In genomic region chr16:67547423-67548264, GRCh38 we compare ENCODE assay signal across 9 cellular contexts. TPM values are rescaled to one million over a fixed set of nuclear protein-coding genes. Genes with fewer than 3 reads are reported as not detected.
A peak's percentile ranks its signal among the peaks of the same experiment; 100 is the strongest.
DNase-seq lines count a peak whose midpoint lies in the region; ATAC-seq, FAIRE-seq and TF ChIP-seq lines count a peak whose summit lies in the region.
"Had no signal": no experiment of that assay in that cellular context is flagged by ENCODE, and none has a peak within 500 bp of the region (broad histone marks: within the 10 kb centered on the region; RNA-seq: fewer than 3 reads in every experiment).

No MANE protein-coding gene starts in this region.

- H3K14ac ChIP-seq in mesenchymal stem cell (ENCODE audit: low read length in 2 of 2), result no peak overlapping the region

- H3K4me3 ChIP-seq in mesenchymal stem cell (ENCODE audit: insufficient read depth in 1 of 2, low read depth in 1 of 2, low read length in 2 of 2) (no peak overlapping the region), small intestine (ENCODE audit: low read depth in 1 of 2, low read length in 2 of 2) (no peak overlapping the region), MG63 (no peak overlapping the region)

- no peaks in the 10 kb centered on the region for H3K9me3 Mint-ChIP-seq in activated T-cell treated with anti-CD3 and anti-CD28 coated beads, Interleukin-2, amount 50 U/mL, for 72 hours

- H3K18ac ChIP-seq in mesenchymal stem cell (ENCODE audit: low read depth in 1 of 2, low read length in 2 of 2), result no peak overlapping the region

- no peak overlapping the region for H3K23ac ChIP-seq in mesenchymal stem cell (ENCODE audit: low read length in 2 of 2)

- H3K4ac ChIP-seq in mesenchymal stem cell (ENCODE audit: low read depth in 1 of 2, low read length in 2 of 2), result no peak overlapping the region

- H3K27me3 ChIP-seq in mesenchymal stem cell (ENCODE audit: control insufficient read depth in 1 of 2, insufficient read depth in 1 of 2, low read length in 2 of 2) (no peaks in the 10 kb centered on the region), small intestine (ENCODE audit: control insufficient read depth in 2 of 2, insufficient read depth in 2 of 2, low read length in 2 of 2) (no peaks in the 10 kb centered on the region), MG63 (no peaks in the 10 kb centered on the region)

- H2BK12ac ChIP-seq in mesenchymal stem cell (ENCODE audit: low read length in 2 of 2), result no peak overlapping the region

- H3K36me3 Mint-ChIP-seq in activated T-cell treated with anti-CD3 and anti-CD28 coated beads, Interleukin-2, amount 50 U/mL, for 72 hours (ENCODE audit: insufficient read depth in 2 of 2), result peaks cover 0 to 6% of the 10 kb centered on the region in 2 donors

- H3K27ac Mint-ChIP-seq in activated T-cell treated with anti-CD3 and anti-CD28 coated beads, Interleukin-2, amount 50 U/mL, for 72 hours, result peak overlapping the region; percentile 95

- H4K8ac ChIP-seq in mesenchymal stem cell (ENCODE audit: low read length), result no peak overlapping the region

- H3K9ac ChIP-seq in mesenchymal stem cell (ENCODE audit: low read length), result peak overlapping the region; percentile 18

- H2BK120ac ChIP-seq in mesenchymal stem cell (ENCODE audit: low read depth, low read length), result no peak overlapping the region

- no peak overlapping the region for H2BK5ac ChIP-seq in mesenchymal stem cell (ENCODE audit: low read depth, low read length, poor library complexity, severe bottlenecking)

- H2BK15ac ChIP-seq in mesenchymal stem cell (ENCODE audit: low read depth, poor library complexity, severe bottlenecking), result no peak overlapping the region

- H3K79me1 ChIP-seq in mesenchymal stem cell (replicated peaks; ENCODE audit: low read length, poor library complexity, severe bottlenecking), result peaks cover 6% of the 10 kb centered on the region

- no peak overlapping the region for H3K27ac ChIP-seq in mesenchymal stem cell (ENCODE audit: low read length, poor library complexity, severe bottlenecking)
- peak overlapping the region in 1 of 2 donors; percentile 39 for H3K27ac ChIP-seq in small intestine (ENCODE audit: low read depth in 1 of 2, low read length in 1 of 2)

- H2AFZ ChIP-seq in mesenchymal stem cell (ENCODE audit: low read depth, low read length), result no peak overlapping the region

- no peak overlapping the region for H4K91ac ChIP-seq in mesenchymal stem cell (ENCODE audit: low read length)

- H3K9me3 ChIP-seq in mesenchymal stem cell (ENCODE audit: control insufficient read depth, low read length), result no peaks in the 10 kb centered on the region
- H3K9me3 ChIP-seq in small intestine (ENCODE audit: control insufficient read depth, low read depth), result no peaks in the 10 kb centered on the region
- no peaks in the 10 kb centered on the region for H3K9me3 ChIP-seq in MG63

- H3K4me1 ChIP-seq in mesenchymal stem cell (ENCODE audit: control insufficient read depth, insufficient read depth, low read depth, low read length) (peaks cover 16% of the 10 kb centered on the region), small intestine (ENCODE audit: control insufficient read depth in 2 of 2, insufficient read depth in 1 of 2, low read depth in 1 of 2, low read length in 1 of 2) (no peaks in the 10 kb centered on the region)

- FAIRE-seq in small intestine (lab: Jason Lieb, UNC), result no peak
- FAIRE-seq: colon had no signal

- H3K36me3 ChIP-seq in mesenchymal stem cell (ENCODE audit: control insufficient read depth in 1 of 2, insufficient read depth in 2 of 2, low read depth in 1 of 2, low read length in 2 of 2) (peaks cover 62 to 63% of the 10 kb centered on the region in 2 experiments), small intestine (ENCODE audit: control insufficient read depth in 2 of 2, insufficient read depth in 2 of 2, low read length in 2 of 2) (no peaks in the 10 kb centered on the region), MG63 (peaks cover 12% of the 10 kb centered on the region)

- no peak overlapping the region for H2AK5ac ChIP-seq in mesenchymal stem cell (ENCODE audit: low read length, severe bottlenecking)

- ATAC-seq in HG02798 (IDR thresholded peaks at IDR 0.05; ENCODE audit: poor library complexity, unreplicated experiment), result peak; percentile 38
- ATAC-seq in activated T-cell treated with anti-CD3 and anti-CD28 coated beads, Interleukin-2, amount 50 U/mL, for 72 hours (replicated peaks in 1 of 2), result peak in 1 of 2 donors; percentile 18
- no peak for ATAC-seq in omental fat pad (ENCODE audit: low FRiP score)

- DNase-seq in GDM1 (lab: John Stamatoyannopoulos, UW) (peak; percentile 53), mesenchymal stem cell (no peak), small intestine (no peak), omental fat pad (ENCODE audit: low spot score) (no peak), MG63 (no peak), HuH-7.5 (ENCODE audit: low spot score) (no peak)
- no peak for DNase-seq in activated T-cell treated with anti-CD3 and anti-CD28 coated beads, Interleukin-2, amount 50 U/mL, for 72 hours

- H3K27me3 Mint-ChIP-seq in activated T-cell treated with anti-CD3 and anti-CD28 coated beads, Interleukin-2, amount 50 U/mL, for 72 hours (ENCODE audit: low read depth), result no peaks in the 10 kb centered on the region

- no peak overlapping the region for H3K4me2 ChIP-seq in mesenchymal stem cell (ENCODE audit: low read length, poor library complexity, severe bottlenecking)

- peaks cover 44% of the 10 kb centered on the region for H3K4me1 Mint-ChIP-seq in activated T-cell treated with anti-CD3 and anti-CD28 coated beads, Interleukin-2, amount 50 U/mL, for 72 hours (ENCODE audit: low read depth)

- no peak for TF ChIP-seq CTCF in omental fat pad (IDR thresholded peaks at IDR 0.05)

- WGBS in mesenchymal stem cell, result 91% methylated on average over 14 of the region's 16 CpGs
- WGBS in small intestine, 3 donors, result 44 to 51% (median 50%) methylated on average over 16 of the region's 16 CpGs

- H3K4me3 Mint-ChIP-seq in activated T-cell treated with anti-CD3 and anti-CD28 coated beads, Interleukin-2, amount 50 U/mL, for 72 hours, result peak overlapping the region; percentile 50 to 57

RNA-seq across cellular contexts. Expression of gene CTCF, which starts 14.7 kb away (rescaled TPM):
- 10 to 100 TPM; 55.5 to 71.1 TPM for total RNA-seq in activated T-cell treated with anti-CD3 and anti-CD28 coated beads, Interleukin-2, amount 50 U/mL, for 72 hours
- polyA plus RNA-seq in mesenchymal stem cell (2013, experiment 1 of 2), result 19.8 TPM
- 18.5 TPM for polyA plus RNA-seq in mesenchymal stem cell (2013, experiment 2 of 2)
- 10 to 100 TPM; 23.5 to 24.6 (median 23.7) TPM for polyA plus RNA-seq in small intestine
- 10 to 100 TPM; 24.2 to 42.9 (median 28.2) TPM for total RNA-seq in omental fat pad
- total RNA-seq in MG63 (2014; rRNA removed; shearing (Covaris generic); ENCODE audit: low replicate concordance), result 26.1 and 32.2 TPM in 2 replicates

RNA-seq across cellular contexts. Expression of gene RIPOR1, which starts 19.0 kb away (rescaled TPM):
- total RNA-seq in activated T-cell treated with anti-CD3 and anti-CD28 coated beads, Interleukin-2, amount 50 U/mL, for 72 hours, result 10 to 100 TPM; 34.2 to 54.6 TPM
- 59.7 TPM for polyA plus RNA-seq in mesenchymal stem cell (2013, experiment 1 of 2)
- 58.4 TPM for polyA plus RNA-seq in mesenchymal stem cell (2013, experiment 2 of 2)
- 10 to 100 TPM in 2 of 3 donors, 1 to 10 TPM in 1; 2.9 to 19.1 (median 11.3) TPM for polyA plus RNA-seq in small intestine
- 10 to 100 TPM; 27.4 to 91.1 (median 64.8) TPM for total RNA-seq in omental fat pad
- total RNA-seq in MG63 (2014; rRNA removed; shearing (Covaris generic); ENCODE audit: low replicate concordance), result 3.1 and 5.0 TPM in 2 replicates
